In the genomic region with DNA sequence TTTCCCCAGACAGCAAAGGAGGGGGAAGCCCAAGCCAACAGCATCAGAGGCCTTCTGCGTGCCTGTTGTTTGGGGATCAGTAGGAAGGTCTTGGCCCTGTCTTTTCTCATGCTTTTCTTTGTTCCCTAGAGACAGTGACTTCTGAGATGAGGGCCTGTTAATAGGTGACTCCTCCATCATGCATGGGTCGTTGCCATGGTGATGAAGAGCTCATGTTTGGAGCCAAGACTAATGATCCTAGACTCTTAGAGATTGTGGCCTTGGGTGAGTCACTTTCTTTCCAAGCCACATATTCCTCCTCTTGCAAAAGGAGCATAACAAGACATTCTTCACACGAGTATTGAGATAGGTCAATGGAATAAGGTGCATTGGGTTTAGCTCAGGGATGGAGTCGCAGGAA, we compare ENCODE assay signal across 23 cellular contexts.
DNase-seq lines count a peak whose midpoint lies in the region; ATAC-seq and TF ChIP-seq lines count a peak whose summit lies in the region.
"Had no signal": no experiment of that assay in that cellular context is flagged by ENCODE, and none has a peak within 500 bp of the region (broad histone marks: within the 10 kb centered on the region; RNA-seq: fewer than 3 reads in every experiment).

No MANE protein-coding gene starts in this region.

- POLR2A ChIA-PET in MCF 10A (lab: Yijun Ruan, JAX), result no interaction called here

- H3K27ac ChIP-seq in mammary epithelial cell (ENCODE audit: insufficient read depth, low read depth, low read length), result no peak overlapping the region
- H3K27ac ChIP-seq in brain microvascular endothelial cell, result no peak overlapping the region
- H3K27ac ChIP-seq: BLaER1, suprapubic skin, VCaP had no signal

- H3K9ac ChIP-seq in mammary epithelial cell (ENCODE audit: insufficient read depth, low read length), result no peak overlapping the region
- H3K9ac ChIP-seq: BLaER1 had no signal

- H3K4me3 Mint-ChIP-seq in MCF 10A (ENCODE audit: unreplicated experiment), result no peak overlapping the region
- H3K4me3 Mint-ChIP-seq: activated naive CD4-positive, alpha-beta T cell treated with anti-CD3 and anti-CD28 coated beads for 36 hours; HFFc6; naive thymus-derived CD4-positive, alpha-beta T cell; stimulated activated effector memory CD8-positive, alpha-beta T cell treated with anti-CD3 and anti-CD28 coated beads, Interleukin-12 subunit alpha, Interleukin-12 subunit beta, amount 100 ng/mL, for 72 hours had no signal

- H3K36me3 ChIP-seq in mammary epithelial cell (ENCODE audit: insufficient read depth, low read length) (no peaks in the 10 kb centered on the region), brain microvascular endothelial cell (replicated peaks) (no peaks in the 10 kb centered on the region)
- H3K36me3 ChIP-seq: BLaER1, suprapubic skin had no signal

- CTCF ChIA-PET in mammary epithelial cell (lab: Charles Lee; ENCODE audit: low non-redundant PET), result no interaction called here
- CTCF ChIA-PET in MCF 10A (lab: Yijun Ruan, JAX), result no interaction called here

- H3K4me3 ChIP-seq in mammary epithelial cell (replicated peaks in 1 of 3; ENCODE audit: insufficient read depth in 1 of 3, low read depth in 2 of 3, low read length in 3 of 3), result no peak overlapping the region
- H3K4me3 ChIP-seq in brain microvascular endothelial cell (ENCODE audit: low read depth, low read length), result no peak overlapping the region
- H3K4me3 ChIP-seq: BLaER1, suprapubic skin had no signal

- DNase-seq in mammary epithelial cell (peak; percentile 1), MCF 10A (ENCODE audit: unreplicated experiment) (no peak), brain microvascular endothelial cell (peak; percentile 35), kidney tubule cell (ENCODE audit: low spot score) (peak; percentile 90), activated gamma-delta T cell (lab: John Stamatoyannopoulos, UW) (no peak), NCI-H1694 treated with DMSO at 0.1 percent for 48 hours (lab: John Stamatoyannopoulos, UW) (no peak)
- DNase-seq: activated CD4-positive, alpha-beta T cell treated with anti-CD3 and anti-CD28 coated beads for 48 hours; activated naive CD4-positive, alpha-beta T cell treated with anti-CD3 and anti-CD28 coated beads for 36 hours; activated T-cell treated with anti-CD3 and anti-CD28 coated beads, Interleukin-2, amount 50 U/mL, for 48 hours; COR-L47; DND-41; head of caudate nucleus; HFFc6; left colon; naive thymus-derived CD4-positive, alpha-beta T cell; retina; stimulated activated CD4-positive, alpha-beta T cell treated with anti-CD3 and anti-CD28 coated beads, Interleukin-2, amount 100 ng/mL, for 48 hours had no signal

- no peaks in the 10 kb centered on the region for H3K4me1 ChIP-seq in mammary epithelial cell (ENCODE audit: insufficient read depth, low read length)
- H3K4me1 ChIP-seq: suprapubic skin had no signal

- no peaks in the 10 kb centered on the region for H3K9me3 ChIP-seq in mammary epithelial cell (replicated peaks; ENCODE audit: insufficient read depth, low read length)
- H3K9me3 ChIP-seq: BLaER1, suprapubic skin had no signal

- dilution Hi-C loops in mammary epithelial cell (cut with HindIII; ENCODE audit: low sequenced_read_pairs), result no loop called here

- intact Hi-C loops in mammary epithelial cell (cut with micrococcal nuclease) (no loop called here), MCF 10A (cut with micrococcal nuclease) (no loop called here)

- H3K27ac Mint-ChIP-seq in MCF 10A (ENCODE audit: low read depth, unreplicated experiment), result no peak overlapping the region
- H3K27ac Mint-ChIP-seq: activated naive CD4-positive, alpha-beta T cell treated with anti-CD3 and anti-CD28 coated beads for 36 hours; HFFc6; stimulated activated effector memory CD8-positive, alpha-beta T cell treated with anti-CD3 and anti-CD28 coated beads, Interleukin-12 subunit alpha, Interleukin-12 subunit beta, amount 100 ng/mL, for 72 hours had no signal

- ATAC-seq in GM21367 (IDR thresholded peaks at IDR 0.05; ENCODE audit: unreplicated experiment) (no peak), GM19455 (IDR thresholded peaks at IDR 0.05; ENCODE audit: unreplicated experiment) (no peak)
- ATAC-seq: left colon; naive thymus-derived CD4-positive, alpha-beta T cell; stimulated activated effector memory CD8-positive, alpha-beta T cell treated with anti-CD3 and anti-CD28 coated beads, Interleukin-12 subunit alpha, Interleukin-12 subunit beta, amount 100 ng/mL, for 72 hours had no signal

- H3K27me3 ChIP-seq in mammary epithelial cell (ENCODE audit: insufficient read depth, low read length) (no peaks in the 10 kb centered on the region), brain microvascular endothelial cell (replicated peaks) (no peaks in the 10 kb centered on the region)
- H3K27me3 ChIP-seq: BLaER1, suprapubic skin had no signal

- H3K36me3 Mint-ChIP-seq in MCF 10A (ENCODE audit: insufficient read depth, unreplicated experiment), result no peaks in the 10 kb centered on the region
- H3K36me3 Mint-ChIP-seq: naive thymus-derived CD4-positive, alpha-beta T cell; stimulated activated effector memory CD8-positive, alpha-beta T cell treated with anti-CD3 and anti-CD28 coated beads, Interleukin-12 subunit alpha, Interleukin-12 subunit beta, amount 100 ng/mL, for 72 hours had no signal

- no TSS peak for BruUV-seq in mammary epithelial cell (replicated peaks; lab: Mats Ljungman, UMichigan)
- BruUV-seq in MCF 10A (replicated peaks; lab: Mats Ljungman, UMichigan), result no TSS peak

- no peaks in the 10 kb centered on the region for H3K79me2 ChIP-seq in mammary epithelial cell (ENCODE audit: insufficient read depth, low read length)

- no peaks in the 10 kb centered on the region for H3K27me3 Mint-ChIP-seq in MCF 10A (ENCODE audit: insufficient read depth, unreplicated experiment)

- no peaks in the 10 kb centered on the region for H4K20me1 ChIP-seq in mammary epithelial cell (ENCODE audit: insufficient read depth, low read length)
- H4K20me1 ChIP-seq: BLaER1 had no signal

- no peak overlapping the region for H2AFZ ChIP-seq in mammary epithelial cell (ENCODE audit: low read depth, low read length)

- no peak for TF ChIP-seq CTCF in mammary epithelial cell (conservative IDR thresholded peaks at IDR 0.05 in 1 of 2, IDR thresholded peaks at IDR 0.05 in 1 of 2; ENCODE audit: extremely low read depth in 1 of 2, insufficient read depth in 1 of 2, low read depth in 1 of 2, low read length in 2 of 2)
- no peak for TF ChIP-seq CTCF in MCF 10A (IDR thresholded peaks at IDR 0.05; ENCODE audit: unreplicated experiment)
- no peak for TF ChIP-seq CTCF in brain microvascular endothelial cell (IDR thresholded peaks at IDR 0.05; ENCODE audit: low read depth, low read length, missing control alignments)

- WGBS in mammary epithelial cell (ENCODE audit: low coverage, missing lambda C conversion rate), result 49% methylated on average over 3 of the region's 4 CpGs

- no peak overlapping the region for H3K4me2 ChIP-seq in mammary epithelial cell (ENCODE audit: insufficient read depth, low read depth, low read length)

- H3K9me3 Mint-ChIP-seq in MCF 10A (ENCODE audit: unreplicated experiment), result peaks cover 30% of the 10 kb centered on the region
- H3K9me3 Mint-ChIP-seq: activated naive CD4-positive, alpha-beta T cell treated with anti-CD3 and anti-CD28 coated beads for 36 hours; stimulated activated effector memory CD8-positive, alpha-beta T cell treated with anti-CD3 and anti-CD28 coated beads, Interleukin-12 subunit alpha, Interleukin-12 subunit beta, amount 100 ng/mL, for 72 hours had no signal

- in situ Hi-C loops in mammary epithelial cell (cut with MboI; ENCODE audit: low sequenced_read_pairs in 2 of 2) (no loop called here), brain microvascular endothelial cell (cut with HindIII; ENCODE audit: low pct_ligation_motif_present, low sequenced_read_pairs) (no loop called here)

- H3K4me1 Mint-ChIP-seq in MCF 10A (ENCODE audit: insufficient read depth, unreplicated experiment), result no peaks in the 10 kb centered on the region
- H3K4me1 Mint-ChIP-seq: naive thymus-derived CD4-positive, alpha-beta T cell; stimulated activated effector memory CD8-positive, alpha-beta T cell treated with anti-CD3 and anti-CD28 coated beads, Interleukin-12 subunit alpha, Interleukin-12 subunit beta, amount 100 ng/mL, for 72 hours had no signal

Comparison
In these comparisons a context has a peak if more than half of its experiments do, and no peak if none do; other contexts are left out.
1. DNase-seq: peak in mammary epithelial cell (single experiment), brain microvascular endothelial cell (single experiment) and kidney tubule cell (single experiment); none in MCF 10A (single experiment), activated gamma-delta T cell (single experiment) and NCI-H1694 treated with DMSO at 0.1 percent for 48 hours (single experiment).